In the genomic region with DNA sequence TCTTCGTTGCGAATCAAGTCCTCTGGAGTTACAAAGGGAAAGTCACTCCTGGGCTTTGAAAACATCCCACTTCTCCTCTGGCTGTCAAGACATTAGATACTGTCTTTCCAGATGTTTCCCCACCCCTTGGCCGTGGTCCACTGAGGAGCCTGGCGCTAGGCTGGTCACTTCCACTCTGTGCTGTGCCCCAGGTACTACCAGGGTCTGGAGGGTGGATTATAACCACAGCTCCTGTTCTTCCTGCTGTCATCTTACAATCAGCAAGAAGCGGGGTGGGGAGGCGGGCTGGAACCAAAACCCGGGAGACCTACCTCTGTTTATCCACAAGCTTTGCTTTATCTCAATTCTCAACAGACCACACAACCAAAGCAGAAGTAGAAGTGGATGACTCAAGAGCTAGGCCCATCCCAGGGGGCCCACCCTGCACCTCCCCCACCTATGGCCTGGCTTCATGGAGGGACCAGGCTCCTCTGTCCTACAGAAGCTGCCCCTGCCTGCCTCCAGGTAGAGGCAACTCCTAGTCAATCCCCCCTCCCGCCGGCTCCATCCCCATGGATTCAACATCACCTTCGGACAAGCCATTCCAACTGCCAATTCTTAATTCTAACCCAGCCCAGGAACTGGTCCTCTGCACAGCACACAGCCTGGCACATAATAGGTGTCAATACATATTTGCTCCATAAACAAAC, we compare ENCODE assay signal across 1 cellular context.
TF ChIP-seq lines count a peak whose summit lies in the region.

No MANE protein-coding gene starts in this region.

TF ChIP-seq in HEK293, 187 proteins besides CTCF, POLR2A, EP300 and RAD21 (continued from another document):
- TF ChIP-seq SP2 (tag by site-specific recombination; IDR thresholded peaks at IDR 0.05): peak; percentile 2; the same call in 1 of the 2 replicates
- TF ChIP-seq, protein P1, sequence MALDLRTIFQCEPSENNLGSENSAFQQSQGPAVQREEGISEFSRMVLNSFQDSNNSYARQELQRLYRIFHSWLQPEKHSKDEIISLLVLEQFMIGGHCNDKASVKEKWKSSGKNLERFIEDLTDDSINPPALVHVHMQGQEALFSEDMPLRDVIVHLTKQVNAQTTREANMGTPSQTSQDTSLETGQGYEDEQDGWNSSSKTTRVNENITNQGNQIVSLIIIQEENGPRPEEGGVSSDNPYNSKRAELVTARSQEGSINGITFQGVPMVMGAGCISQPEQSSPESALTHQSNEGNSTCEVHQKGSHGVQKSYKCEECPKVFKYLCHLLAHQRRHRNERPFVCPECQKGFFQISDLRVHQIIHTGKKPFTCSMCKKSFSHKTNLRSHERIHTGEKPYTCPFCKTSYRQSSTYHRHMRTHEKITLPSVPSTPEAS (tag by site-specific recombination; IDR thresholded peaks at IDR 0.05): peak; percentile 11; the same call in 1 of the 2 replicates
- TF ChIP-seq ZNF341 (tag by site-specific recombination; IDR thresholded peaks at IDR 0.05; ENCODE audit: low read depth): peak; percentile 73; the same call in 1 of the 2 replicates
- TF ChIP-seq ZIC2 (tag by site-specific recombination; IDR thresholded peaks at IDR 0.05): peak; percentile 45
- TF ChIP-seq SP3 (tag by site-specific recombination; IDR thresholded peaks at IDR 0.05): 0 out of 2 replicates have a peak, but pooled peaks have one; percentile 29
- TF ChIP-seq ZNF394 (tag by site-specific recombination; IDR thresholded peaks at IDR 0.05; ENCODE audit: borderline replicate concordance): 0 out of 2 replicates have a peak, but pooled peaks have one; percentile 14
- TF ChIP-seq OVOL3 (tag by site-specific recombination; IDR thresholded peaks at IDR 0.05): no peak
- TF ChIP-seq, protein P2, sequence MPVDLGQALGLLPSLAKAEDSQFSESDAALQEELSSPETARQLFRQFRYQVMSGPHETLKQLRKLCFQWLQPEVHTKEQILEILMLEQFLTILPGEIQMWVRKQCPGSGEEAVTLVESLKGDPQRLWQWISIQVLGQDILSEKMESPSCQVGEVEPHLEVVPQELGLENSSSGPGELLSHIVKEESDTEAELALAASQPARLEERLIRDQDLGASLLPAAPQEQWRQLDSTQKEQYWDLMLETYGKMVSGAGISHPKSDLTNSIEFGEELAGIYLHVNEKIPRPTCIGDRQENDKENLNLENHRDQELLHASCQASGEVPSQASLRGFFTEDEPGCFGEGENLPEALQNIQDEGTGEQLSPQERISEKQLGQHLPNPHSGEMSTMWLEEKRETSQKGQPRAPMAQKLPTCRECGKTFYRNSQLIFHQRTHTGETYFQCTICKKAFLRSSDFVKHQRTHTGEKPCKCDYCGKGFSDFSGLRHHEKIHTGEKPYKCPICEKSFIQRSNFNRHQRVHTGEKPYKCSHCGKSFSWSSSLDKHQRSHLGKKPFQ (tag by site-specific recombination; IDR thresholded peaks at IDR 0.05): no peak
- peak; percentile 28; the same call in 1 of the 2 replicates for TF ChIP-seq ZBTB20 (tag by site-specific recombination; IDR thresholded peaks at IDR 0.05)
- peak; percentile 62; the same call in 1 of the 2 replicates for TF ChIP-seq ZXDB (tag by site-specific recombination; IDR thresholded peaks at IDR 0.05)
- TF ChIP-seq ZNF654 (tag by site-specific recombination; IDR thresholded peaks at IDR 0.05; ENCODE audit: low read depth): no peak
- TF ChIP-seq, protein P3, sequence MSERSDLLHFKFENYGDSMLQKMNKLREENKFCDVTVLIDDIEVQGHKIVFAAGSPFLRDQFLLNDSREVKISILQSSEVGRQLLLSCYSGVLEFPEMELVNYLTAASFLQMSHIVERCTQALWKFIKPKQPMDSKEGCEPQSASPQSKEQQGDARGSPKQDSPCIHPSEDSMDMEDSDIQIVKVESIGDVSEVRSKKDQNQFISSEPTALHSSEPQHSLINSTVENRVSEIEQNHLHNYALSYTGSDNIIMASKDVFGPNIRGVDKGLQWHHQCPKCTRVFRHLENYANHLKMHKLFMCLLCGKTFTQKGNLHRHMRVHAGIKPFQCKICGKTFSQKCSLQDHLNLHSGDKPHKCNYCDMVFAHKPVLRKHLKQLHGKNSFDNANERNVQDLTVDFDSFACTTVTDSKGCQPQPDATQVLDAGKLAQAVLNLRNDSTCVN (tag by site-specific recombination; optimal IDR thresholded peaks at IDR 0.05): peak; percentile 18
- peak; percentile 19; the same call in 1 of the 2 replicates for TF ChIP-seq ZBTB17 (tag by site-specific recombination; IDR thresholded peaks at IDR 0.05)
- TF ChIP-seq GLIS1 (tag by site-specific recombination; IDR thresholded peaks at IDR 0.05): peak; percentile 82
- 0 out of 2 replicates have a peak, but pooled peaks have one; percentile 58 for TF ChIP-seq REPIN1 (tag by site-specific recombination; IDR thresholded peaks at IDR 0.05; ENCODE audit: low read depth)
- peak; percentile 88 for TF ChIP-seq GLIS2 (tag by site-specific recombination; IDR thresholded peaks at IDR 0.05)
- 0 out of 2 replicates have a peak, but pooled peaks have one; percentile 18 for TF ChIP-seq KLF16 (tag by site-specific recombination; IDR thresholded peaks at IDR 0.05)
- no peak for TF ChIP-seq HOXC10 (CRISPR knock-in tag; IDR thresholded peaks at IDR 0.05)
- no peak for TF ChIP-seq ZFP3 (tag by site-specific recombination; IDR thresholded peaks at IDR 0.05; ENCODE audit: low read depth)
- TF ChIP-seq, protein P4, sequence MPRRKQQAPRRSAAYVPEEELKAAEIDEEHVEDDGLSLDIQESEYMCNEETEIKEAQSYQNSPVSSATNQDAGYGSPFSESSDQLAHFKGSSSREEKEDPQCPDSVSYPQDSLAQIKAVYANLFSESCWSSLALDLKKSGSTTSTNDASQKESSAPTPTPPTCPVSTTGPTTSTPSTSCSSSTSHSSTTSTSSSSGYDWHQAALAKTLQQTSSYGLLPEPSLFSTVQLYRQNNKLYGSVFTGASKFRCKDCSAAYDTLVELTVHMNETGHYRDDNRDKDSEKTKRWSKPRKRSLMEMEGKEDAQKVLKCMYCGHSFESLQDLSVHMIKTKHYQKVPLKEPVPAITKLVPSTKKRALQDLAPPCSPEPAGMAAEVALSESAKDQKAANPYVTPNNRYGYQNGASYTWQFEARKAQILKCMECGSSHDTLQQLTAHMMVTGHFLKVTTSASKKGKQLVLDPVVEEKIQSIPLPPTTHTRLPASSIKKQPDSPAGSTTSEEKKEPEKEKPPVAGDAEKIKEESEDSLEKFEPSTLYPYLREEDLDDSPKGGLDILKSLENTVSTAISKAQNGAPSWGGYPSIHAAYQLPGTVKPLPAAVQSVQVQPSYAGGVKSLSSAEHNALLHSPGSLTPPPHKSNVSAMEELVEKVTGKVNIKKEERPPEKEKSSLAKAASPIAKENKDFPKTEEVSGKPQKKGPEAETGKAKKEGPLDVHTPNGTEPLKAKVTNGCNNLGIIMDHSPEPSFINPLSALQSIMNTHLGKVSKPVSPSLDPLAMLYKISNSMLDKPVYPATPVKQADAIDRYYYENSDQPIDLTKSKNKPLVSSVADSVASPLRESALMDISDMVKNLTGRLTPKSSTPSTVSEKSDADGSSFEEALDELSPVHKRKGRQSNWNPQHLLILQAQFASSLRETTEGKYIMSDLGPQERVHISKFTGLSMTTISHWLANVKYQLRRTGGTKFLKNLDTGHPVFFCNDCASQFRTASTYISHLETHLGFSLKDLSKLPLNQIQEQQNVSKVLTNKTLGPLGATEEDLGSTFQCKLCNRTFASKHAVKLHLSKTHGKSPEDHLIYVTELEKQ (tag by site-specific recombination; IDR thresholded peaks at IDR 0.05; ENCODE audit: borderline replicate concordance): no peak
- peak; percentile 71 for TF ChIP-seq ZNF629 (tag by site-specific recombination; IDR thresholded peaks at IDR 0.05)
- TF ChIP-seq, protein P5, sequence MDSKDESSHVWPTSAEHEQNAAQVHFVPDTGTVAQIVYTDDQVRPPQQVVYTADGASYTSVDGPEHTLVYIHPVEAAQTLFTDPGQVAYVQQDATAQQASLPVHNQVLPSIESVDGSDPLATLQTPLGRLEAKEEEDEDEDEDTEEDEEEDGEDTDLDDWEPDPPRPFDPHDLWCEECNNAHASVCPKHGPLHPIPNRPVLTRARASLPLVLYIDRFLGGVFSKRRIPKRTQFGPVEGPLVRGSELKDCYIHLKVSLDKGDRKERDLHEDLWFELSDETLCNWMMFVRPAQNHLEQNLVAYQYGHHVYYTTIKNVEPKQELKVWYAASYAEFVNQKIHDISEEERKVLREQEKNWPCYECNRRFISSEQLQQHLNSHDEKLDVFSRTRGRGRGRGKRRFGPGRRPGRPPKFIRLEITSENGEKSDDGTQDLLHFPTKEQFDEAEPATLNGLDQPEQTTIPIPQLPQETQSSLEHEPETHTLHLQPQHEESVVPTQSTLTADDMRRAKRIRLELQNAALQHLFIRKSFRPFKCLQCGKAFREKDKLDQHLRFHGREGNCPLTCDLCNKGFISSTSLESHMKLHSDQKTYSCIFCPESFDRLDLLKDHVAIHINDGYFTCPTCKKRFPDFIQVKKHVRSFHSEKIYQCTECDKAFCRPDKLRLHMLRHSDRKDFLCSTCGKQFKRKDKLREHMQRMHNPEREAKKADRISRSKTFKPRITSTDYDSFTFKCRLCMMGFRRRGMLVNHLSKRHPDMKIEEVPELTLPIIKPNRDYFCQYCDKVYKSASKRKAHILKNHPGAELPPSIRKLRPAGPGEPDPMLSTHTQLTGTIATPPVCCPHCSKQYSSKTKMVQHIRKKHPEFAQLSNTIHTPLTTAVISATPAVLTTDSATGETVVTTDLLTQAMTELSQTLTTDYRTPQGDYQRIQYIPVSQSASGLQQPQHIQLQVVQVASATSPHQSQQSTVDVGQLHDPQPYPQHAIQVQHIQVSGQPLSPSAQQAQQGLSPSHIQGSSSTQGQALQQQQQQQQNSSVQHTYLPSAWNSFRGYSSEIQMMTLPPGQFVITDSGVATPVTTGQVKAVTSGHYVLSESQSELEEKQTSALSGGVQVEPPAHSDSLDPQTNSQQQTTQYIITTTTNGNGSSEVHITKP (tag by site-specific recombination; IDR thresholded peaks at IDR 0.05): peak; percentile 79
- 0 out of 2 replicates have a peak, but pooled peaks have one; percentile 7 for TF ChIP-seq KLF7 (tag by site-specific recombination; IDR thresholded peaks at IDR 0.05; ENCODE audit: borderline replicate concordance)
- TF ChIP-seq ZNF324 (tag by site-specific recombination; IDR thresholded peaks at IDR 0.05): peak; percentile 75; the same call in 1 of the 2 replicates
- peak; percentile 66 for TF ChIP-seq ZEB2 (tag by site-specific recombination; IDR thresholded peaks at IDR 0.05)
- 0 out of 2 replicates have a peak, but pooled peaks have one; percentile 46 for TF ChIP-seq ZNF423 (tag by site-specific recombination; IDR thresholded peaks at IDR 0.05)
- TF ChIP-seq ZNF214 (tag by site-specific recombination; IDR thresholded peaks at IDR 0.05; ENCODE audit: borderline replicate concordance): no peak
- TF ChIP-seq ZNF548 (tag by site-specific recombination; IDR thresholded peaks at IDR 0.05): no peak
- TF ChIP-seq OSR2 (tag by site-specific recombination; IDR thresholded peaks at IDR 0.05): peak; percentile 84
- TF ChIP-seq, protein P6, sequence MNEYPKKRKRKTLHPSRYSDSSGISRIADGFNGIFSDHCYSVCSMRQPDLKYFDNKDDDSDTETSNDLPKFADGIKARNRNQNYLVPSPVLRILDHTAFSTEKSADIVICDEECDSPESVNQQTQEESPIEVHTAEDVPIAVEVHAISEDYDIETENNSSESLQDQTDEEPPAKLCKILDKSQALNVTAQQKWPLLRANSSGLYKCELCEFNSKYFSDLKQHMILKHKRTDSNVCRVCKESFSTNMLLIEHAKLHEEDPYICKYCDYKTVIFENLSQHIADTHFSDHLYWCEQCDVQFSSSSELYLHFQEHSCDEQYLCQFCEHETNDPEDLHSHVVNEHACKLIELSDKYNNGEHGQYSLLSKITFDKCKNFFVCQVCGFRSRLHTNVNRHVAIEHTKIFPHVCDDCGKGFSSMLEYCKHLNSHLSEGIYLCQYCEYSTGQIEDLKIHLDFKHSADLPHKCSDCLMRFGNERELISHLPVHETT (tag by site-specific recombination; IDR thresholded peaks at IDR 0.05): peak; percentile 59; the same call in 1 of the 2 replicates
- TF ChIP-seq ZFHX2 (tag by site-specific recombination; conservative IDR thresholded peaks at IDR 0.05): no peak
- peak; percentile 85 for TF ChIP-seq KLF1 (tag by site-specific recombination; IDR thresholded peaks at IDR 0.05)
- TF ChIP-seq, protein P7, sequence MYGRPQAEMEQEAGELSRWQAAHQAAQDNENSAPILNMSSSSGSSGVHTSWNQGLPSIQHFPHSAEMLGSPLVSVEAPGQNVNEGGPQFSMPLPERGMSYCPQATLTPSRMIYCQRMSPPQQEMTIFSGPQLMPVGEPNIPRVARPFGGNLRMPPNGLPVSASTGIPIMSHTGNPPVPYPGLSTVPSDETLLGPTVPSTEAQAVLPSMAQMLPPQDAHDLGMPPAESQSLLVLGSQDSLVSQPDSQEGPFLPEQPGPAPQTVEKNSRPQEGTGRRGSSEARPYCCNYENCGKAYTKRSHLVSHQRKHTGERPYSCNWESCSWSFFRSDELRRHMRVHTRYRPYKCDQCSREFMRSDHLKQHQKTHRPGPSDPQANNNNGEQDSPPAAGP (tag by site-specific recombination; IDR thresholded peaks at IDR 0.05): peak; percentile 94
- TF ChIP-seq KLF8 (tag by site-specific recombination; IDR thresholded peaks at IDR 0.05): peak; percentile 47; the same call in 1 of the 2 replicates
- peak; percentile 76; the same call in 1 of the 2 replicates for TF ChIP-seq ZSCAN23 (tag by site-specific recombination; IDR thresholded peaks at IDR 0.05)
- TF ChIP-seq ZNF843 (tag by site-specific recombination; IDR thresholded peaks at IDR 0.05): peak; percentile 31; the same call in 1 of the 2 replicates
- no peak for TF ChIP-seq ZNF138 (tag by site-specific recombination; IDR thresholded peaks at IDR 0.05; ENCODE audit: borderline replicate concordance)
- TF ChIP-seq ZNF610 (tag by site-specific recombination; IDR thresholded peaks at IDR 0.05; ENCODE audit: borderline replicate concordance): 0 out of 2 replicates have a peak, but pooled peaks have one; percentile 14
TF ChIP-seq in HEK293: peak in this region for 33.
